1 cellular context compared by ENCODE assay signal in genomic region chr17:28493467-28493866, GRCh38.
TF ChIP-seq lines count a peak whose summit lies in the region.

No MANE protein-coding gene starts in this region.

TF ChIP-seq in IMR-90, 13 proteins besides CTCF, POLR2A, EP300 and RAD21 (continued from another document):
- no peak for TF ChIP-seq RCOR1 (IDR thresholded peaks at IDR 0.05; ENCODE audit: insufficient replicate concordance, low read length)
- no peak for TF ChIP-seq MXI1 (IDR thresholded peaks at IDR 0.05; ENCODE audit: borderline replicate concordance, low read depth, low read length)
- TF ChIP-seq MAZ (IDR thresholded peaks at IDR 0.05; ENCODE audit: borderline replicate concordance, low read depth, low read length): no peak
- TF ChIP-seq BHLHE40 (IDR thresholded peaks at IDR 0.05; ENCODE audit: low read depth, low read length): no peak
- TF ChIP-seq MAFK (IDR thresholded peaks at IDR 0.05; ENCODE audit: low read depth, low read length): no peak
- no peak for TF ChIP-seq FOS (IDR thresholded peaks at IDR 0.05; ENCODE audit: low read depth, low read length)
- no peak for TF ChIP-seq NFE2L2 (IDR thresholded peaks at IDR 0.05; ENCODE audit: low read depth, low read length)
- no peak for TF ChIP-seq SMC3 (IDR thresholded peaks at IDR 0.05; ENCODE audit: low read depth, low read length)
- TF ChIP-seq USF2 (IDR thresholded peaks at IDR 0.05; ENCODE audit: low read depth, low read length): no peak
TF ChIP-seq in IMR-90: peak in this region for 0.
